1 cellular context compared by ENCODE assay signal in genomic region chr4:54602175-54602574, GRCh38. TPM values are rescaled to one million over a fixed set of nuclear protein-coding genes. Genes with fewer than 3 reads are reported as not detected.
"Had no signal": no experiment of that assay in that cellular context is flagged by ENCODE, and none has a peak within 500 bp of the region (broad histone marks: within the 10 kb centered on the region; RNA-seq: fewer than 3 reads in every experiment).

No MANE protein-coding gene starts in this region.

RNA-seq across cellular contexts. Expression of gene KIT, which starts 55.6 kb away (rescaled TPM):
- polyA plus RNA-seq: naive thymus-derived CD8-positive, alpha-beta T cell had no signal
